11 cellular contexts compared by ENCODE assay signal in the genomic region with DNA sequence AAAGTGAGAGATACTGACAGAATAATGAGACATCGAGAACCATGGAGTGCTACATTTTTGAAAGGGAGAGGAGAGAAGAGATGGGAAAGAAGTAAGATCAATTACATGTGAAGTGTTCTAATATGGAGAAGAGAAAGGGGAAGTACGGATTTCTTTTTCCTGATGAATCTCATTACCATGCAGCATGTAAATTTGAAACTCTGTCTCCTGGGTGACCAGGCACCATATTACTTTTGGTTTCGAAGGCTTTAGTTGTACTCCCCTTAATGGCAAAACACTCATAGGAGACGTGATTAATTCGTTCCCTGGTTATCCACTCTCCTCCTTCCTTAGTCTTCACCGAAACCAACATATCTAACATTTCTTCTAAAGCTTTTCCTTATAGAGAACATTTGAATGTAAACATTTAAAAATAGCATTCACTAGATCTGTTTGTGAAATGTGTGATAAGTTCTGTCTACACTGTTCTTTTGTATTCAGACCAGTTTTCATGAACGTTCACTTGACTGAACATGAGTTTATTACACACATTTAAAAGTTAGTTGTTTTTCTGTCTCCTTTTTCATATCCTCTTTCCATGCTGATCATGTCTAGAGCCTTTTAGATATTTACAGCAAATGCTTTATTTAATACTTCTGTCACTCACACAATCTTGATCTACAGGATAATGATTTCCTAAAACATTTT.
DNase-seq lines count a peak whose midpoint lies in the region; ATAC-seq and TF ChIP-seq lines count a peak whose summit lies in the region.
"Had no signal": no experiment of that assay in that cellular context is flagged by ENCODE, and none has a peak within 500 bp of the region (broad histone marks: within the 10 kb centered on the region; RNA-seq: fewer than 3 reads in every experiment).

No MANE protein-coding gene starts in this region.

- no peaks in the 10 kb centered on the region for H3K36me3 Mint-ChIP-seq in stimulated activated memory B cell treated with anti-CD40 and anti-IgM and Interleukin-4, amounts not matched to agents 10 μg/mL and 1 μg/mL and 100 μg/mL, for 72 hours
- H3K36me3 Mint-ChIP-seq in activated naive CD4-positive, alpha-beta T cell treated with anti-CD3 and anti-CD28 coated beads, Interleukin-2, amount 10 ng/mL, durations not matched to agents 7 days and 5 days: no peaks in the 10 kb centered on the region

- no peak for DNase-seq in activated naive CD4-positive, alpha-beta T cell treated with anti-CD3 and anti-CD28 coated beads, Interleukin-2, amount 10 ng/mL, durations not matched to agents 7 days and 5 days
- no peak for DNase-seq in uterus
- DNase-seq in activated naive CD4-positive, alpha-beta T cell treated with Interleukin-2 at 50 U/mL for 16 hours: no peak
- no peak for DNase-seq in iPS-NIHi7 (ENCODE audit: extremely low spot score)
- DNase-seq: body of pancreas, DMS153, T-helper 17 cell had no signal

- TF ChIP-seq CTCF in uterus (IDR thresholded peaks at IDR 0.05): no peak

- TF ChIP-seq POLR2A in uterus (IDR thresholded peaks at IDR 0.05): no peak

- H3K9me3 Mint-ChIP-seq in stimulated activated memory B cell treated with anti-CD40 and anti-IgM and Interleukin-4, amounts not matched to agents 10 μg/mL and 1 μg/mL and 100 μg/mL, for 72 hours: no peaks in the 10 kb centered on the region
- no peaks in the 10 kb centered on the region for H3K9me3 Mint-ChIP-seq in activated naive CD4-positive, alpha-beta T cell treated with anti-CD3 and anti-CD28 coated beads, Interleukin-2, amount 10 ng/mL, durations not matched to agents 7 days and 5 days

- peak overlapping the region; percentile 74 for H3K4me3 Mint-ChIP-seq in stimulated activated memory B cell treated with anti-CD40 and anti-IgM and Interleukin-4, amounts not matched to agents 10 μg/mL and 1 μg/mL and 100 μg/mL, for 72 hours
- H3K4me3 Mint-ChIP-seq in activated naive CD4-positive, alpha-beta T cell treated with anti-CD3 and anti-CD28 coated beads, Interleukin-2, amount 10 ng/mL, durations not matched to agents 7 days and 5 days: no peak overlapping the region
- H3K4me3 Mint-ChIP-seq: T-helper 17 cell had no signal

- no peaks in the 10 kb centered on the region for H3K9me3 ChIP-seq in uterus
- H3K9me3 ChIP-seq: body of pancreas had no signal

- H3K27me3 ChIP-seq in uterus: no peaks in the 10 kb centered on the region
- H3K27me3 ChIP-seq: body of pancreas had no signal

- peaks cover 9% of the 10 kb centered on the region for H3K27me3 Mint-ChIP-seq in stimulated activated memory B cell treated with anti-CD40 and anti-IgM and Interleukin-4, amounts not matched to agents 10 μg/mL and 1 μg/mL and 100 μg/mL, for 72 hours
- H3K27me3 Mint-ChIP-seq in activated naive CD4-positive, alpha-beta T cell treated with anti-CD3 and anti-CD28 coated beads, Interleukin-2, amount 10 ng/mL, durations not matched to agents 7 days and 5 days: no peaks in the 10 kb centered on the region

- intact Hi-C loops in uterus (cut with DNase I; ENCODE audit: low total_unique reads): no loop called here

- H3K36me3 ChIP-seq in uterus: no peaks in the 10 kb centered on the region

- no peaks in the 10 kb centered on the region for H3K4me1 ChIP-seq in uterus
- H3K4me1 ChIP-seq: body of pancreas had no signal

- CTCF ChIA-PET in activated naive CD4-positive, alpha-beta T cell treated with anti-CD3 and anti-CD28 coated beads, Interleukin-2, amount 10 ng/mL, durations not matched to agents 7 days and 5 days (lab: Charles Lee): no interaction called here

- H3K27ac Mint-ChIP-seq in stimulated activated memory B cell treated with anti-CD40 and anti-IgM and Interleukin-4, amounts not matched to agents 10 μg/mL and 1 μg/mL and 100 μg/mL, for 72 hours: peak overlapping the region; percentile 78
- no peak overlapping the region for H3K27ac Mint-ChIP-seq in activated naive CD4-positive, alpha-beta T cell treated with anti-CD3 and anti-CD28 coated beads, Interleukin-2, amount 10 ng/mL, durations not matched to agents 7 days and 5 days
- H3K27ac Mint-ChIP-seq: T-helper 17 cell had no signal

- peak; percentile 68 for ATAC-seq in GM19043 (IDR thresholded peaks at IDR 0.05; ENCODE audit: low read depth, unreplicated experiment)
- peak; percentile 98 for ATAC-seq in HG02571 (IDR thresholded peaks at IDR 0.05; ENCODE audit: unreplicated experiment)
- ATAC-seq in HG03439 (IDR thresholded peaks at IDR 0.05; ENCODE audit: unreplicated experiment): peak; percentile 99
- peak; percentile 95 for ATAC-seq in stimulated activated memory B cell treated with anti-CD40 and anti-IgM and Interleukin-4, amounts not matched to agents 10 μg/mL and 1 μg/mL and 100 μg/mL, for 72 hours
- ATAC-seq: body of pancreas, T-helper 17 cell had no signal

- peaks cover 20% of the 10 kb centered on the region for H3K4me1 Mint-ChIP-seq in stimulated activated memory B cell treated with anti-CD40 and anti-IgM and Interleukin-4, amounts not matched to agents 10 μg/mL and 1 μg/mL and 100 μg/mL, for 72 hours
- no peaks in the 10 kb centered on the region for H3K4me1 Mint-ChIP-seq in activated naive CD4-positive, alpha-beta T cell treated with anti-CD3 and anti-CD28 coated beads, Interleukin-2, amount 10 ng/mL, durations not matched to agents 7 days and 5 days

- H3K4me3 ChIP-seq in uterus: no peak overlapping the region
- H3K4me3 ChIP-seq: body of pancreas had no signal

- no peak overlapping the region for H3K27ac ChIP-seq in uterus
- H3K27ac ChIP-seq: body of pancreas had no signal
